Comparison of ENCODE assay signal across 8 cellular contexts in genomic region chr12:63826002-63826585, GRCh38. TPM values are rescaled to one million over a fixed set of nuclear protein-coding genes. Genes with fewer than 3 reads are reported as not detected.
A peak's percentile ranks its signal among the peaks of the same experiment; 100 is the strongest.
DNase-seq lines count a peak whose midpoint lies in the region; ATAC-seq, FAIRE-seq and TF ChIP-seq lines count a peak whose summit lies in the region.

No MANE protein-coding gene starts in this region.

- peak; percentile 93 for TF ChIP-seq CTCF in A673 (conservative IDR thresholded peaks at IDR 0.05; ENCODE audit: low read depth, low read length)
- TF ChIP-seq CTCF in GM13977 (IDR thresholded peaks at IDR 0.05; ENCODE audit: extremely low read depth, insufficient read depth, missing control alignments): peak; percentile 66
- TF ChIP-seq CTCF in brain microvascular endothelial cell (IDR thresholded peaks at IDR 0.05; ENCODE audit: low read depth, low read length, missing control alignments): peak; percentile 75
- peak; percentile 73 for TF ChIP-seq CTCF in kidney (IDR thresholded peaks at IDR 0.05; ENCODE audit: borderline replicate concordance, extremely low read depth, insufficient read depth)

- WGBS in aorta, 2 donors: 22 to 23% methylated on average over 4 of the region's 4 CpGs

- in situ Hi-C loops in GM13977 (cut with MboI; ENCODE audit: low pct_unique_long_range_greater_than_20kb, low sequenced_read_pairs, unreplicated experiment) (loop anchor here (25.0 kb wide), 1 partner anchor 561 kb away; the partner anchor contains the start of gene C12orf56), brain microvascular endothelial cell (cut with HindIII; ENCODE audit: low pct_ligation_motif_present, low sequenced_read_pairs) (loop anchor here (25.0 kb wide), 1 partner anchor 411 kb away; no protein-coding TSS in a partner anchor)

- H3K4me1 ChIP-seq in A673 (ENCODE audit: insufficient read depth, low read length, poor library complexity, severe bottlenecking) (no peaks in the 10 kb centered on the region), kidney (ENCODE audit: control insufficient read depth in 1 of 2, insufficient read depth in 1 of 2, low read depth in 1 of 2, low read length in 2 of 2) (peaks cover 0 to 6% of the 10 kb centered on the region in 2 donors), aorta (ENCODE audit: control insufficient read depth in 1 of 2, insufficient read depth in 2 of 2, low read length in 2 of 2) (no peaks in the 10 kb centered on the region)

- H3K9ac ChIP-seq in kidney (ENCODE audit: low read length in 2 of 2): no peak overlapping the region

- no peaks in the 10 kb centered on the region for H3K36me3 ChIP-seq in A673 (ENCODE audit: insufficient read depth, low read length, poor library complexity, severe bottlenecking)
- H3K36me3 ChIP-seq in brain microvascular endothelial cell (replicated peaks): no peaks in the 10 kb centered on the region
- H3K36me3 ChIP-seq in kidney (ENCODE audit: control insufficient read depth in 1 of 2, insufficient read depth in 2 of 2, low read length in 2 of 2): no peaks in the 10 kb centered on the region
- H3K36me3 ChIP-seq in aorta (ENCODE audit: control insufficient read depth in 1 of 2, insufficient read depth in 2 of 2, low read length in 1 of 2): no peaks in the 10 kb centered on the region

- H3K27me3 ChIP-seq in A673 (replicated peaks; ENCODE audit: insufficient read depth, low read depth, low read length, poor library complexity) (no peaks in the 10 kb centered on the region), brain microvascular endothelial cell (replicated peaks) (no peaks in the 10 kb centered on the region), aorta (ENCODE audit: control insufficient read depth in 1 of 2, insufficient read depth in 2 of 2, low read length in 1 of 2) (no peaks in the 10 kb centered on the region)

- DNase-seq in A673 (ENCODE audit: low spot score) (peak; percentile 73), GM13977 (ENCODE audit: low spot score) (peak; percentile 67), NCI-H460 (ENCODE audit: extremely low read depth, low read depth) (peak; percentile 68), brain microvascular endothelial cell (peak; percentile 41), kidney (no peak), aorta (no peak)
- no peak for DNase-seq in activated CD4-positive, alpha-beta T cell treated with anti-CD3 and anti-CD28 coated beads for 1 hour

- intact Hi-C loops in A673 (cut with micrococcal nuclease; ENCODE audit: unreplicated experiment) (loop anchor here (1.0 to 10.0 kb wide), 3 partner anchors 430 to 869 kb away; no protein-coding TSS in a partner anchor), kidney (cut with DNase I) (no loop called here), aorta (cut with DNase I) (no loop called here)

- POLR2A ChIA-PET in A673 (lab: Charles Lee; ENCODE audit: low non-redundant PET): no interaction called here

- H3K27ac ChIP-seq in A673 (ENCODE audit: low read depth, low read length, poor library complexity, severe bottlenecking) (no peak overlapping the region), brain microvascular endothelial cell (no peak overlapping the region), kidney (ENCODE audit: low read depth in 2 of 2, low read length in 2 of 2) (no peak overlapping the region), aorta (ENCODE audit: low read depth in 1 of 2, low read length in 2 of 2) (no peak overlapping the region)

- no TSS peak for BruUV-seq in A673 (replicated peaks; lab: Mats Ljungman, UMichigan)

- ATAC-seq in HG03025 (IDR thresholded peaks at IDR 0.05; ENCODE audit: low FRiP score, unreplicated experiment): peak; percentile 53
- peak; percentile 69 for ATAC-seq in aorta (ENCODE audit: low FRiP score)

- peak; percentile 91 for FAIRE-seq in kidney (lab: Jason Lieb, UNC)

- no peak overlapping the region for H3K4me3 ChIP-seq in A673 (ENCODE audit: low read depth, low read length, poor library complexity, severe bottlenecking)
- H3K4me3 ChIP-seq in brain microvascular endothelial cell (ENCODE audit: low read depth, low read length): no peak overlapping the region
- H3K4me3 ChIP-seq in kidney (ENCODE audit: low read length in 2 of 2): no peak overlapping the region
- no peak overlapping the region for H3K4me3 ChIP-seq in aorta (ENCODE audit: low read length in 2 of 2)

- CTCF ChIA-PET in A673 (lab: Charles Lee): interaction anchor here (0.6 kb wide), 3 partner anchors 427 to 872 kb away, joined by 4 to 8 read pairs (median 5); no protein-coding TSS in a partner anchor

- H3K9me3 ChIP-seq in A673 (ENCODE audit: low read depth, low read length, poor library complexity, severe bottlenecking): peaks cover 7% of the 10 kb centered on the region
- no peaks in the 10 kb centered on the region for H3K9me3 ChIP-seq in kidney (ENCODE audit: control insufficient read depth in 1 of 2, low read length in 2 of 2)
- H3K9me3 ChIP-seq in aorta (ENCODE audit: control insufficient read depth, low read length): no peaks in the 10 kb centered on the region

RNA-seq across cellular contexts. Expression of gene SRGAP1, which starts 18.4 kb away (rescaled TPM):
- total RNA-seq in A673 (2021) (9.7 and 11.0 TPM in 2 replicates), kidney (13.5 TPM), aorta (10 to 100 TPM; 10.1 to 15.5 TPM)
- 10.7 and 10.9 TPM in 2 replicates for total RNA-seq in NCI-H460 (2014; rRNA removed; shearing (Covaris generic))
- 1.2 and 2.1 TPM in 2 replicates for polyA plus RNA-seq in NCI-H460 (2014; cell fraction: nucleus; rRNA removed)
- polyA plus RNA-seq in kidney (ENCODE audit: insufficient read depth, low read depth, low replicate concordance) (1.8 TPM), aorta (1 to 10 TPM in 1 of 2 donors, under 1 TPM in 1; 0.88 to 1.9 TPM)

RNA-seq across cellular contexts. Expression of gene RXYLT1, which starts 46.4 kb away (rescaled TPM):
- total RNA-seq in A673 (2021) (16.8 and 21.1 TPM in 2 replicates), kidney (17.5 TPM), aorta (10 to 100 TPM; 13.2 to 16.5 TPM)
- 45.0 and 50.4 TPM in 2 replicates for total RNA-seq in NCI-H460 (2014; rRNA removed; shearing (Covaris generic))
- polyA plus RNA-seq in NCI-H460 (2014; cell fraction: nucleus; rRNA removed): 46.5 and 65.1 TPM in 2 replicates
- polyA plus RNA-seq in kidney (ENCODE audit: insufficient read depth, low read depth, low replicate concordance) (15.9 TPM), aorta (10 to 100 TPM in 1 of 2 donors, 1 to 10 TPM in 1; 6.9 to 12.5 TPM)

Comparison
In these comparisons a context has a peak if more than half of its experiments do, and no peak if none do; other contexts are left out.
1. DNase-seq: peak in A673 (single experiment), GM13977 (single experiment), NCI-H460 (single experiment) and brain microvascular endothelial cell (single experiment); none in kidney (single experiment), aorta (0 of 2) and activated CD4-positive, alpha-beta T cell treated with anti-CD3 and anti-CD28 coated beads for 1 hour (single experiment).
2. Peak in every context shown above with its lines, with median percentiles within 50 percentile points of each other: CTCF ChIP-seq.